Comparison of ENCODE assay signal across 13 cellular contexts in genomic region chr16:5042574-5043171, GRCh38. TPM values are rescaled to one million over a fixed set of nuclear protein-coding genes. Genes with fewer than 3 reads are reported as not detected.
DNase-seq lines count a peak whose midpoint lies in the region; ATAC-seq and TF ChIP-seq lines count a peak whose summit lies in the region.
"Had no signal": no experiment of that assay in that cellular context is flagged by ENCODE, and none has a peak within 500 bp of the region (broad histone marks: within the 10 kb centered on the region; RNA-seq: fewer than 3 reads in every experiment).

No MANE protein-coding gene starts in this region.

- H3K4me3 Mint-ChIP-seq in osteocyte (ENCODE audit: unreplicated experiment): no peak overlapping the region
- H3K4me3 Mint-ChIP-seq: activated naive CD8-positive, alpha-beta T cell treated with anti-CD3 and anti-CD28 coated beads for 36 hours; stimulated activated naive CD8-positive, alpha-beta T cell treated with anti-CD3 and anti-CD28 coated beads, Interleukin-15, amount 100 ng/mL, for 72 hours had no signal

- H3F3A ChIP-seq in neural cell (ENCODE audit: insufficient read depth, low read length, poor library complexity, severe bottlenecking): no peaks in the 10 kb centered on the region

- intact Hi-C loops in psoas muscle (cut with DNase I): no loop called here

- H3K9me3 ChIP-seq in neural cell (ENCODE audit: low read length) (no peaks in the 10 kb centered on the region), psoas muscle (no peaks in the 10 kb centered on the region)
- H3K9me3 ChIP-seq: Peyer's patch, prostate gland had no signal

- H3K9me2 ChIP-seq in neural cell (ENCODE audit: insufficient read depth, low read length): no peaks in the 10 kb centered on the region

- WGBS in psoas muscle, 3 donors: 72 to 75% (median 74%) methylated on average over 14 of the region's 14 CpGs

- no peaks in the 10 kb centered on the region for H3K36me3 Mint-ChIP-seq in osteocyte (ENCODE audit: unreplicated experiment)

- TF ChIP-seq RAD21 in neural cell (conservative IDR thresholded peaks at IDR 0.05): peak; percentile 12

- no peak overlapping the region for H3K9ac ChIP-seq in neural cell (ENCODE audit: low read length)

- H3K4me1 ChIP-seq in psoas muscle: no peaks in the 10 kb centered on the region
- H3K4me1 ChIP-seq: Peyer's patch, prostate gland had no signal

- H3K4me3 ChIP-seq in astrocyte of the spinal cord (ENCODE audit: low read depth, low read length) (no peak overlapping the region), neural cell (ENCODE audit: low read length) (no peak overlapping the region), psoas muscle (no peak overlapping the region)
- H3K4me3 ChIP-seq: Peyer's patch, prostate gland had no signal

- H4K20me1 ChIP-seq in neural cell (ENCODE audit: insufficient read depth): no peaks in the 10 kb centered on the region

- TF ChIP-seq CTCF in astrocyte of the spinal cord (IDR thresholded peaks at IDR 0.05; ENCODE audit: low read depth, low read length) (peak; percentile 5), neural cell (IDR thresholded peaks at IDR 0.05; ENCODE audit: poor library complexity, severe bottlenecking) (no peak), psoas muscle (IDR thresholded peaks at IDR 0.05) (no peak), osteocyte (IDR thresholded peaks at IDR 0.05) (no peak)

- TF ChIP-seq EP300 in neural cell (conservative IDR thresholded peaks at IDR 0.05; ENCODE audit: poor library complexity, severe bottlenecking): no peak

- no peak overlapping the region for H2AFZ ChIP-seq in neural cell (ENCODE audit: low read depth, low read length)

- H3K4me1 Mint-ChIP-seq in osteocyte (ENCODE audit: unreplicated experiment): no peaks in the 10 kb centered on the region
- H3K4me1 Mint-ChIP-seq: activated naive CD8-positive, alpha-beta T cell treated with anti-CD3 and anti-CD28 coated beads for 36 hours; stimulated activated naive CD8-positive, alpha-beta T cell treated with anti-CD3 and anti-CD28 coated beads, Interleukin-15, amount 100 ng/mL, for 72 hours had no signal

- in situ Hi-C loops in astrocyte of the spinal cord (cut with HindIII; ENCODE audit: low sequenced_read_pairs): no loop called here

- H3K27ac ChIP-seq in neural cell (ENCODE audit: low read length) (no peak overlapping the region), psoas muscle (no peak overlapping the region)
- H3K27ac ChIP-seq: Peyer's patch, prostate gland had no signal

- DNase-seq in ELR (ENCODE audit: low read depth): peak; percentile 77
- peak; percentile 41 for DNase-seq in LHCN-M2 (ENCODE audit: low read depth)
- peak; percentile 8 for DNase-seq in astrocyte of the spinal cord (ENCODE audit: low read depth, low spot score)
- DNase-seq in dedifferentiated amniotic fluid mesenchymal stem cell (ENCODE audit: extremely low spot score): no peak
- no peak for DNase-seq in psoas muscle
- no peak for DNase-seq in osteocyte (ENCODE audit: extremely low spot score, unreplicated experiment)
- no peak for DNase-seq in hippocampal formation (lab: John Stamatoyannopoulos, UW)
- DNase-seq: activated naive CD8-positive, alpha-beta T cell treated with anti-CD3 and anti-CD28 coated beads for 36 hours; stimulated activated CD4-positive, alpha-beta T cell treated with anti-CD3 and anti-CD28 coated beads, Interleukin-4, amount 100 ng/mL, for 4 hours; stimulated activated naive CD8-positive, alpha-beta T cell treated with anti-CD3 and anti-CD28 coated beads, Interleukin-15, amount 100 ng/mL, for 72 hours had no signal

- no peak for ATAC-seq in psoas muscle
- ATAC-seq: stimulated activated naive CD8-positive, alpha-beta T cell treated with anti-CD3 and anti-CD28 coated beads, Interleukin-15, amount 100 ng/mL, for 72 hours had no signal

- H3K27me3 ChIP-seq in neural cell (ENCODE audit: insufficient read depth, low read depth, low read length) (no peaks in the 10 kb centered on the region), psoas muscle (ENCODE audit: insufficient read depth in 3 of 3, low read length in 2 of 3) (no peaks in the 10 kb centered on the region)
- H3K27me3 ChIP-seq: Peyer's patch had no signal

- no peak overlapping the region for H3K4me2 ChIP-seq in neural cell (ENCODE audit: low read length)

- H3K27me3 Mint-ChIP-seq in osteocyte (ENCODE audit: unreplicated experiment): peaks cover 15% of the 10 kb centered on the region
- H3K27me3 Mint-ChIP-seq: activated naive CD8-positive, alpha-beta T cell treated with anti-CD3 and anti-CD28 coated beads for 36 hours; stimulated activated naive CD8-positive, alpha-beta T cell treated with anti-CD3 and anti-CD28 coated beads, Interleukin-15, amount 100 ng/mL, for 72 hours had no signal

- no peaks in the 10 kb centered on the region for H3K36me3 ChIP-seq in neural cell (ENCODE audit: insufficient read depth, low read length)
- no peaks in the 10 kb centered on the region for H3K36me3 ChIP-seq in psoas muscle (ENCODE audit: insufficient read depth in 1 of 2, low read depth in 1 of 2)
- H3K36me3 ChIP-seq: Peyer's patch, prostate gland had no signal

- H3K9me3 Mint-ChIP-seq in osteocyte (ENCODE audit: unreplicated experiment): no peaks in the 10 kb centered on the region
- H3K9me3 Mint-ChIP-seq: activated naive CD8-positive, alpha-beta T cell treated with anti-CD3 and anti-CD28 coated beads for 36 hours; stimulated activated naive CD8-positive, alpha-beta T cell treated with anti-CD3 and anti-CD28 coated beads, Interleukin-15, amount 100 ng/mL, for 72 hours had no signal

- no peak overlapping the region for H3K27ac Mint-ChIP-seq in osteocyte (ENCODE audit: unreplicated experiment)
- H3K27ac Mint-ChIP-seq: activated naive CD8-positive, alpha-beta T cell treated with anti-CD3 and anti-CD28 coated beads for 36 hours had no signal

- no peaks in the 10 kb centered on the region for H3K79me2 ChIP-seq in neural cell (replicated peaks; ENCODE audit: insufficient read depth, low read length)

TF ChIP-seq in neural cell, 6 proteins besides CTCF, POLR2A, EP300 and RAD21:
- TF ChIP-seq POLR2AphosphoS5 (IDR thresholded peaks at IDR 0.05): no peak
- TF ChIP-seq MXI1 (conservative IDR thresholded peaks at IDR 0.05; ENCODE audit: poor library complexity, severe bottlenecking): no peak
- no peak for TF ChIP-seq TAF1 (IDR thresholded peaks at IDR 0.05; ENCODE audit: low read depth)
- no peak for TF ChIP-seq REST (IDR thresholded peaks at IDR 0.05; ENCODE audit: borderline replicate concordance)
- no peak for TF ChIP-seq EZH2 (IDR thresholded peaks at IDR 0.05; ENCODE audit: borderline replicate concordance, insufficient read depth, low read length, poor library complexity, severe bottlenecking)
- no peak for TF ChIP-seq SMC3 (conservative IDR thresholded peaks at IDR 0.05; ENCODE audit: poor library complexity)

RNA-seq across cellular contexts. Expression of gene NAGPA, which starts 8.9 kb away (rescaled TPM):
- total RNA-seq in LHCN-M2 (2014; rRNA removed): 33.7 and 57.6 TPM in 2 replicates
- 12.5 TPM for polyA plus RNA-seq in LHCN-M2 (2012)
- polyA plus RNA-seq in neural cell: 33.1 and 36.6 TPM in 2 replicates
- polyA minus RNA-seq in neural cell: 14.4 and 23.6 TPM in 2 replicates
- 1 to 10 TPM; 4.4 to 8.1 (median 6.4) TPM for total RNA-seq in psoas muscle
- polyA plus RNA-seq in psoas muscle: 10 to 100 TPM in 1 of 3 donors, 1 to 10 TPM in 2; 5.3 to 12.3 (median 9.8) TPM
- 16.8 and 19.9 TPM in 2 replicates for total RNA-seq in osteocyte

RNA-seq across cellular contexts. Expression of gene C16orf89, which starts 23.1 kb away (rescaled TPM):
- 0.26 TPM in 1 of 2 replicates, not detected in the other for total RNA-seq in LHCN-M2 (2014; rRNA removed)
- not detected for polyA plus RNA-seq in LHCN-M2 (2012)
- not detected in 2 replicates for polyA plus RNA-seq in neural cell
- not detected in 2 replicates for polyA minus RNA-seq in neural cell
- 1 to 10 TPM in 3 of 4 donors, not detected in 1; 1.2 to 9.3 (median 1.3) TPM for total RNA-seq in psoas muscle
- polyA plus RNA-seq in psoas muscle: under 1 TPM; 0.29 to 0.62 (median 0.57) TPM
- not detected in 2 replicates for total RNA-seq in osteocyte
- total RNA-seq: activated naive CD8-positive, alpha-beta T cell treated with anti-CD3 and anti-CD28 coated beads for 36 hours had no signal

RNA-seq across cellular contexts. Expression of gene ALG1, which starts 29.0 kb away (rescaled TPM):
- total RNA-seq in LHCN-M2 (2014; rRNA removed) (33.2 and 75.0 TPM in 2 replicates), psoas muscle (1 to 10 TPM; 4.9 to 9.3 (median 6.4) TPM), osteocyte (31.6 and 36.5 TPM in 2 replicates)
- 25.6 TPM for polyA plus RNA-seq in LHCN-M2 (2012)
- polyA plus RNA-seq in neural cell (13.9 and 18.1 TPM in 2 replicates), psoas muscle (10 to 100 TPM in 2 of 3 donors, 1 to 10 TPM in 1; 7.3 to 13.1 (median 11.2) TPM)
- 11.7 and 13.4 TPM in 2 replicates for polyA minus RNA-seq in neural cell

RNA-seq across cellular contexts. Expression of gene EEF2KMT, which starts 54.9 kb away (rescaled TPM):
- total RNA-seq in LHCN-M2 (2014; rRNA removed) (26.1 and 30.0 TPM in 2 replicates), psoas muscle (10 to 100 TPM in 3 of 4 donors, 1 to 10 TPM in 1; 9.9 to 15.0 (median 10.8) TPM), osteocyte (9.3 and 9.9 TPM in 2 replicates)
- 14.9 TPM for polyA plus RNA-seq in LHCN-M2 (2012)
- polyA plus RNA-seq in neural cell (4.6 and 6.3 TPM in 2 replicates), psoas muscle (10 to 100 TPM in 2 of 3 donors, 1 to 10 TPM in 1; 8.2 to 22.2 (median 12.8) TPM)
- 3.4 and 3.6 TPM in 2 replicates for polyA minus RNA-seq in neural cell

Comparison
In these comparisons a context has a peak if more than half of its experiments do, and no peak if none do; other contexts are left out.
1. DNase-seq: peak in ELR (single experiment), LHCN-M2 (single experiment) and astrocyte of the spinal cord (single experiment); none in dedifferentiated amniotic fluid mesenchymal stem cell (single experiment), psoas muscle (0 of 2), osteocyte (single experiment) and hippocampal formation (0 of 2).